Comparison of ENCODE assay signal across 15 cellular contexts in genomic region chr17:44351961-44352921, GRCh38. TPM values are rescaled to one million over a fixed set of nuclear protein-coding genes. Genes with fewer than 3 reads are reported as not detected.
A peak's percentile ranks its signal among the peaks of the same experiment; 100 is the strongest.
DNase-seq lines count a peak whose midpoint lies in the region; ATAC-seq, FAIRE-seq and TF ChIP-seq lines count a peak whose summit lies in the region.
"Had no signal": no experiment of that assay in that cellular context is flagged by ENCODE, and none has a peak within 500 bp of the region (broad histone marks: within the 10 kb centered on the region; RNA-seq: fewer than 3 reads in every experiment).

No MANE protein-coding gene starts in this region.

- no peak for TF ChIP-seq CTCF in endothelial cell of umbilical vein (IDR thresholded peaks at IDR 0.05; ENCODE audit: extremely low read depth in 1 of 2, insufficient read depth in 1 of 2, low read depth in 1 of 2, low read length in 2 of 2)

- no peak for ATAC-seq in HG02970 (IDR thresholded peaks at IDR 0.05; ENCODE audit: low FRiP score, unreplicated experiment)
- ATAC-seq in activated CD8-positive, alpha-beta memory T cell treated with anti-CD3 and anti-CD28 coated beads, Interleukin-2, amount 10 ng/mL, durations not matched to agents 7 days and 5 days, result no peak
- ATAC-seq: stimulated activated memory B cell treated with anti-CD40 and anti-IgM and Interleukin-4, amounts not matched to agents 10 μg/mL and 1 μg/mL and 100 μg/mL, for 72 hours had no signal

- H4K20me1 ChIP-seq in endothelial cell of umbilical vein (replicated peaks; ENCODE audit: control insufficient read depth, extremely low read depth, insufficient read depth, low read length), result no peaks in the 10 kb centered on the region

- H3K27me3 Mint-ChIP-seq in activated CD8-positive, alpha-beta memory T cell treated with anti-CD3 and anti-CD28 coated beads, Interleukin-2, amount 10 ng/mL, durations not matched to agents 7 days and 5 days, result peaks cover 12% of the 10 kb centered on the region
- H3K27me3 Mint-ChIP-seq: stimulated activated memory B cell treated with anti-CD40 and anti-IgM and Interleukin-4, amounts not matched to agents 10 μg/mL and 1 μg/mL and 100 μg/mL, for 72 hours had no signal

- H3K79me2 ChIP-seq in endothelial cell of umbilical vein (ENCODE audit: control insufficient read depth, insufficient read depth, low read length), result no peaks in the 10 kb centered on the region

- no peak overlapping the region for H3K27ac Mint-ChIP-seq in activated CD8-positive, alpha-beta memory T cell treated with anti-CD3 and anti-CD28 coated beads, Interleukin-2, amount 10 ng/mL, durations not matched to agents 7 days and 5 days
- H3K27ac Mint-ChIP-seq: stimulated activated memory B cell treated with anti-CD40 and anti-IgM and Interleukin-4, amounts not matched to agents 10 μg/mL and 1 μg/mL and 100 μg/mL, for 72 hours; T-helper 1 cell treated with Interleukin-12 subunit alpha and Interleukin-12 subunit beta and Interleukin-4 antibody, amounts not matched to agents 30 μg/mL and 1 μg/mL, for 36 hours had no signal

- DNase-seq in D341Med (ENCODE audit: low spot score), result peak; percentile 39
- DNase-seq in NT2/D1 (ENCODE audit: low read depth, low spot score), result no peak
- DNase-seq in endothelial cell of umbilical vein (ENCODE audit: low read depth, low spot score), result no peak
- no peak for DNase-seq in GM19239 (ENCODE audit: insufficient read length, low spot score)
- no peak for DNase-seq in activated CD8-positive, alpha-beta memory T cell treated with anti-CD3 and anti-CD28 coated beads, Interleukin-2, amount 10 ng/mL, durations not matched to agents 7 days and 5 days
- DNase-seq: activated CD4-positive, CD25-positive, alpha-beta regulatory T cell treated with anti-CD3 and anti-CD28 coated beads, Interleukin-2, amount 50 U/mL, for 72 hours; activated CD8-positive, alpha-beta memory T cell treated with anti-CD3 and anti-CD28 coated beads, Interleukin-2, amount 50 U/mL, for 4 hours; mesenchymal stem cell; NCI-H1930; NCI-H524; transverse colon had no signal

- no peaks in the 10 kb centered on the region for H3K9me1 ChIP-seq in endothelial cell of umbilical vein (replicated peaks; ENCODE audit: control insufficient read depth, extremely low read depth, insufficient read depth, low read length)

- no peak overlapping the region for H3K4me3 Mint-ChIP-seq in activated CD8-positive, alpha-beta memory T cell treated with anti-CD3 and anti-CD28 coated beads, Interleukin-2, amount 10 ng/mL, durations not matched to agents 7 days and 5 days

- H3K36me3 ChIP-seq in NT2/D1 (ENCODE audit: insufficient read depth, insufficient read length, low read length) (peaks cover 64% of the 10 kb centered on the region), endothelial cell of umbilical vein (ENCODE audit: control insufficient read depth in 2 of 2, extremely low read depth in 1 of 2, insufficient read depth in 2 of 2, low read length in 2 of 2) (peaks cover 6 to 41% of the 10 kb centered on the region in 2 experiments)

- H3K4me2 ChIP-seq in endothelial cell of umbilical vein (ENCODE audit: insufficient read depth, low read length), result no peak overlapping the region

- H3K9ac ChIP-seq in NT2/D1 (ENCODE audit: insufficient read length, low read depth) (peak overlapping the region; percentile 28), endothelial cell of umbilical vein (replicated peaks; ENCODE audit: extremely low read depth, insufficient read depth, low read length) (no peak overlapping the region)
- H3K9ac ChIP-seq: BLaER1 had no signal

- H3K4me1 ChIP-seq in NT2/D1 (ENCODE audit: insufficient read depth, insufficient read length) (peaks cover 7% of the 10 kb centered on the region), endothelial cell of umbilical vein (ENCODE audit: control insufficient read depth, extremely low read depth, insufficient read depth, low read length) (no peaks in the 10 kb centered on the region)

- FAIRE-seq in endothelial cell of umbilical vein (lab: Jason Lieb, UNC) (no peak), GM19239 (lab: Jason Lieb, UNC) (no peak)

- peaks cover 18% of the 10 kb centered on the region for H3K4me1 Mint-ChIP-seq in activated CD8-positive, alpha-beta memory T cell treated with anti-CD3 and anti-CD28 coated beads, Interleukin-2, amount 10 ng/mL, durations not matched to agents 7 days and 5 days

- CTCF ChIA-PET in endothelial cell of umbilical vein (lab: Charles Lee), result interaction anchor here (0.6 to 3.5 kb wide), 10 partner anchors 11 to 203 kb away, joined by 3 to 39 read pairs (median 4); partner anchors contain the start of gene FAM171A2
- CTCF ChIA-PET in activated CD8-positive, alpha-beta memory T cell treated with anti-CD3 and anti-CD28 coated beads, Interleukin-2, amount 10 ng/mL, durations not matched to agents 7 days and 5 days (lab: Charles Lee), result interaction anchor here (1.1 to 6.2 kb wide), 10 partner anchors 10 to 201 kb away, joined by 3 to 64 read pairs (median 8); partner anchors contain the start of gene FAM171A2

- peaks cover 5% of the 10 kb centered on the region for H3K36me3 Mint-ChIP-seq in activated CD8-positive, alpha-beta memory T cell treated with anti-CD3 and anti-CD28 coated beads, Interleukin-2, amount 10 ng/mL, durations not matched to agents 7 days and 5 days

- TF ChIP-seq POLR2A in endothelial cell of umbilical vein (IDR thresholded peaks at IDR 0.05; ENCODE audit: low read depth, low read length), result no peak

- no peaks in the 10 kb centered on the region for H3K27me3 ChIP-seq in NT2/D1 (ENCODE audit: insufficient read depth, insufficient read length)
- no peaks in the 10 kb centered on the region for H3K27me3 ChIP-seq in endothelial cell of umbilical vein (ENCODE audit: control insufficient read depth in 2 of 2, insufficient read depth in 2 of 2, low read length in 2 of 2)

- POLR2A ChIA-PET in endothelial cell of umbilical vein (lab: Charles Lee), result no interaction called here

- H3K4me3 ChIP-seq in NT2/D1 (ENCODE audit: insufficient read length, low read depth), result no peak overlapping the region
- H3K4me3 ChIP-seq in endothelial cell of umbilical vein (replicated peaks in 1 of 3; ENCODE audit: insufficient read depth in 1 of 3, low read depth in 1 of 3, low read length in 3 of 3), result no peak overlapping the region

- intact Hi-C loops in endothelial cell of umbilical vein (cut with micrococcal nuclease), result no loop called here

- TSS peak; percentile 55 for BruUV-seq in endothelial cell of umbilical vein (replicated peaks; lab: Mats Ljungman, UMichigan)

- H3K9me3 Mint-ChIP-seq in activated CD8-positive, alpha-beta memory T cell treated with anti-CD3 and anti-CD28 coated beads, Interleukin-2, amount 10 ng/mL, durations not matched to agents 7 days and 5 days (ENCODE audit: low read depth), result no peaks in the 10 kb centered on the region
- H3K9me3 Mint-ChIP-seq: stimulated activated memory B cell treated with anti-CD40 and anti-IgM and Interleukin-4, amounts not matched to agents 10 μg/mL and 1 μg/mL and 100 μg/mL, for 72 hours; T-helper 1 cell treated with Interleukin-12 subunit alpha and Interleukin-12 subunit beta and Interleukin-4 antibody, amounts not matched to agents 30 μg/mL and 1 μg/mL, for 36 hours had no signal

- no peak overlapping the region for H2AFZ ChIP-seq in endothelial cell of umbilical vein (ENCODE audit: low read depth, low read length)

- dilution Hi-C loops in endothelial cell of umbilical vein (cut with MboI; ENCODE audit: extremely low pct_ligation_motif_present, low sequenced_read_pairs), result no loop called here

- H3K27ac ChIP-seq in endothelial cell of umbilical vein (ENCODE audit: insufficient read depth, low read depth, low read length), result no peak overlapping the region
- H3K27ac ChIP-seq: BLaER1 had no signal

- H3K9me3 ChIP-seq in NT2/D1 (ENCODE audit: insufficient read depth, low read length) (no peaks in the 10 kb centered on the region), endothelial cell of umbilical vein (replicated peaks; ENCODE audit: control insufficient read depth, insufficient read depth, low read length) (no peaks in the 10 kb centered on the region)
- H3K9me3 ChIP-seq: BLaER1, transverse colon had no signal

RNA-seq across cellular contexts. Expression of gene GRN, which starts 7.1 kb away (rescaled TPM):
- total RNA-seq in endothelial cell of umbilical vein, result 343 and 346 TPM in 2 replicates
- polyA plus RNA-seq in endothelial cell of umbilical vein, result 1,034 and 1,362 TPM in 2 replicates
- 522 and 689 TPM in 2 replicates for polyA plus RNA-seq in endothelial cell of umbilical vein (2011; cell fraction: cytosol; rRNA removed)
- 299 and 488 TPM in 2 replicates for polyA plus RNA-seq in endothelial cell of umbilical vein (2011; cell fraction: nucleus; rRNA removed)
- polyA plus RNA-seq in endothelial cell of umbilical vein (2012), result 360 and 523 TPM in 2 replicates
- polyA minus RNA-seq in endothelial cell of umbilical vein, result 224 and 227 TPM in 2 replicates
- polyA minus RNA-seq in endothelial cell of umbilical vein (2011; cell fraction: cytosol; rRNA and poly(A)+ RNA removed), result 108 TPM
- 73.6 and 104 TPM in 2 replicates for polyA minus RNA-seq in endothelial cell of umbilical vein (2011; cell fraction: nucleus; rRNA and poly(A)+ RNA removed)
- total RNA-seq in activated CD8-positive, alpha-beta memory T cell treated with anti-CD3 and anti-CD28 coated beads, Interleukin-2, amount 10 ng/mL, durations not matched to agents 7 days and 5 days, result 10 to 100 TPM; 56.5 to 69.2 TPM

RNA-seq across cellular contexts. Expression of gene FAM171A2, which starts 11.4 kb away (rescaled TPM):
- total RNA-seq in endothelial cell of umbilical vein, result 12.0 and 13.4 TPM in 2 replicates
- 11.3 and 13.0 TPM in 2 replicates for polyA plus RNA-seq in endothelial cell of umbilical vein
- 4.2 and 6.5 TPM in 2 replicates for polyA plus RNA-seq in endothelial cell of umbilical vein (2011; cell fraction: cytosol; rRNA removed)
- polyA plus RNA-seq in endothelial cell of umbilical vein (2011; cell fraction: nucleus; rRNA removed), result 4.1 and 5.6 TPM in 2 replicates
- polyA plus RNA-seq in endothelial cell of umbilical vein (2012), result 6.2 and 13.0 TPM in 2 replicates
- polyA minus RNA-seq in endothelial cell of umbilical vein, result 6.0 and 6.4 TPM in 2 replicates
- polyA minus RNA-seq in endothelial cell of umbilical vein (2011; cell fraction: cytosol; rRNA and poly(A)+ RNA removed), result 2.3 TPM
- polyA minus RNA-seq in endothelial cell of umbilical vein (2011; cell fraction: nucleus; rRNA and poly(A)+ RNA removed), result 2.4 and 2.5 TPM in 2 replicates
- under 1 TPM in 1 of 2 experiments, not detected in 1; 0.26 TPM for total RNA-seq in activated CD8-positive, alpha-beta memory T cell treated with anti-CD3 and anti-CD28 coated beads, Interleukin-2, amount 10 ng/mL, durations not matched to agents 7 days and 5 days

RNA-seq across cellular contexts. Expression of gene SLC25A39, which starts 27.6 kb away (rescaled TPM):
- total RNA-seq in endothelial cell of umbilical vein, result 88.5 and 97.9 TPM in 2 replicates
- 151 and 159 TPM in 2 replicates for polyA plus RNA-seq in endothelial cell of umbilical vein
- polyA plus RNA-seq in endothelial cell of umbilical vein (2011; cell fraction: cytosol; rRNA removed), result 98.9 and 109 TPM in 2 replicates
- 182 and 199 TPM in 2 replicates for polyA plus RNA-seq in endothelial cell of umbilical vein (2011; cell fraction: nucleus; rRNA removed)
- polyA plus RNA-seq in endothelial cell of umbilical vein (2012), result 90.1 and 131 TPM in 2 replicates
- 39.2 and 63.7 TPM in 2 replicates for polyA minus RNA-seq in endothelial cell of umbilical vein
- 91.0 TPM for polyA minus RNA-seq in endothelial cell of umbilical vein (2011; cell fraction: cytosol; rRNA and poly(A)+ RNA removed)
- polyA minus RNA-seq in endothelial cell of umbilical vein (2011; cell fraction: nucleus; rRNA and poly(A)+ RNA removed), result 32.5 and 42.3 TPM in 2 replicates
- 100 to 1,000 TPM; 103 to 133 TPM for total RNA-seq in activated CD8-positive, alpha-beta memory T cell treated with anti-CD3 and anti-CD28 coated beads, Interleukin-2, amount 10 ng/mL, durations not matched to agents 7 days and 5 days

RNA-seq across cellular contexts. Expression of gene ITGA2B, which starts 37.2 kb away (rescaled TPM):
- 0.48 and 0.82 TPM in 2 replicates for total RNA-seq in endothelial cell of umbilical vein
- 0.26 and 0.29 TPM in 2 replicates for polyA plus RNA-seq in endothelial cell of umbilical vein
- polyA plus RNA-seq in endothelial cell of umbilical vein (2011; cell fraction: cytosol; rRNA removed), result 0.06 and 0.10 TPM in 2 replicates
- polyA plus RNA-seq in endothelial cell of umbilical vein (2011; cell fraction: nucleus; rRNA removed), result 1.4 and 2.1 TPM in 2 replicates
- 0.16 and 0.65 TPM in 2 replicates for polyA plus RNA-seq in endothelial cell of umbilical vein (2012)
- polyA minus RNA-seq in endothelial cell of umbilical vein, result 0.74 and 1.1 TPM in 2 replicates
- not detected for polyA minus RNA-seq in endothelial cell of umbilical vein (2011; cell fraction: cytosol; rRNA and poly(A)+ RNA removed)
- 0.72 and 1.8 TPM in 2 replicates for polyA minus RNA-seq in endothelial cell of umbilical vein (2011; cell fraction: nucleus; rRNA and poly(A)+ RNA removed)
- total RNA-seq in activated CD8-positive, alpha-beta memory T cell treated with anti-CD3 and anti-CD28 coated beads, Interleukin-2, amount 10 ng/mL, durations not matched to agents 7 days and 5 days, result under 1 TPM; 0.09 to 0.44 TPM

RNA-seq across cellular contexts. Expression of gene RUNDC3A, which starts 43.8 kb away (rescaled TPM):
- total RNA-seq in endothelial cell of umbilical vein, result not detected in 2 replicates
- polyA plus RNA-seq in endothelial cell of umbilical vein, result 0.12 and 0.13 TPM in 2 replicates
- 0.08 TPM in 1 of 2 replicates, not detected in the other for polyA plus RNA-seq in endothelial cell of umbilical vein (2011; cell fraction: cytosol; rRNA removed)
- 0.11 and 0.53 TPM in 2 replicates for polyA plus RNA-seq in endothelial cell of umbilical vein (2011; cell fraction: nucleus; rRNA removed)
- polyA plus RNA-seq in endothelial cell of umbilical vein (2012), result 0.35 and 0.63 TPM in 2 replicates
- 0.04 TPM in 1 of 2 replicates, not detected in the other for polyA minus RNA-seq in endothelial cell of umbilical vein
- polyA minus RNA-seq in endothelial cell of umbilical vein (2011; cell fraction: cytosol; rRNA and poly(A)+ RNA removed), result not detected
- polyA minus RNA-seq in endothelial cell of umbilical vein (2011; cell fraction: nucleus; rRNA and poly(A)+ RNA removed), result not detected in 2 replicates
- total RNA-seq in activated CD8-positive, alpha-beta memory T cell treated with anti-CD3 and anti-CD28 coated beads, Interleukin-2, amount 10 ng/mL, durations not matched to agents 7 days and 5 days, result under 1 TPM in 1 of 2 experiments, not detected in 1; 0.18 TPM

Comparison
In these comparisons a context has a peak if more than half of its experiments do, and no peak if none do; other contexts are left out.
1. RNA of gene FAM171A2, which starts 11.4 kb away (total RNA-seq): 12.0 to 13.4 TPM in endothelial cell of umbilical vein; 0.26 TPM in activated CD8-positive, alpha-beta memory T cell treated with anti-CD3 and anti-CD28 coated beads, Interleukin-2, amount 10 ng/mL, durations not matched to agents 7 days and 5 days; every median in the first group is over 10 times any median in the second.